ENCODE assay signal across 1 cellular context in genomic region chr12:95805864-95806669, GRCh38.
TF ChIP-seq lines count a peak whose summit lies in the region.

No MANE protein-coding gene starts in this region.

TF ChIP-seq in A549, 52 proteins besides CTCF, POLR2A, EP300 and RAD21 (continued from another document):
- TF ChIP-seq REST (IDR thresholded peaks at IDR 0.05) (no peak), HOXA7 (CRISPR knock-in tag; IDR thresholded peaks at IDR 0.05) (no peak; the same call in 1 of the 2 replicates), NR3C1 (IDR thresholded peaks at IDR 0.05) (no peak), HES2 (IDR thresholded peaks at IDR 0.05) (peak; percentile 98), CBX8 (IDR thresholded peaks at IDR 0.05) (no peak), FOSL2 (IDR thresholded peaks at IDR 0.05) (peak; percentile 98), FOSL2 (CRISPR knock-in tag; IDR thresholded peaks at IDR 0.05) (peak; percentile 99), POLR2AphosphoS2 (conservative IDR thresholded peaks at IDR 0.05; ENCODE audit: low read length) (no peak), RARB (CRISPR knock-in tag; IDR thresholded peaks at IDR 0.05) (peak; percentile 91; the same call in 1 of the 2 replicates), TP53 (CRISPR knock-in tag; IDR thresholded peaks at IDR 0.05) (peak; percentile 15; the same call in 1 of the 2 replicates), PHF8 (IDR thresholded peaks at IDR 0.05; ENCODE audit: borderline replicate concordance, low read depth) (no peak), MYC (IDR thresholded peaks at IDR 0.05; ENCODE audit: borderline replicate concordance, low read length) (no peak), JUNB (IDR thresholded peaks at IDR 0.05) (peak; percentile 100), SMC3 (IDR thresholded peaks at IDR 0.05) (peak; percentile 50), ATOH8 (CRISPR knock-in tag; IDR thresholded peaks at IDR 0.05; ENCODE audit: low read depth) (peak; percentile 57; the same call in 1 of the 2 replicates), CHD2 (IDR thresholded peaks at IDR 0.05; ENCODE audit: low read length, partially characterized antibody) (no peak), MAZ (IDR thresholded peaks at IDR 0.05; ENCODE audit: borderline replicate concordance, low read depth, low read length) (no peak), CBX2 (IDR thresholded peaks at IDR 0.05; ENCODE audit: borderline replicate concordance, low read depth) (no peak), HOXB13 (CRISPR knock-in tag; IDR thresholded peaks at IDR 0.05; ENCODE audit: low read depth) (peak; percentile 51), RNF2 (IDR thresholded peaks at IDR 0.05; ENCODE audit: borderline replicate concordance, low read depth) (no peak), KDM5A (IDR thresholded peaks at IDR 0.05) (no peak), USF2 (IDR thresholded peaks at IDR 0.05) (peak; percentile 30; the same call in 1 of the 2 replicates), E2F6 (IDR thresholded peaks at IDR 0.05; ENCODE audit: borderline replicate concordance, low read depth) (peak; percentile 64; the same call in 1 of the 2 replicates), HEYL (CRISPR knock-in tag; IDR thresholded peaks at IDR 0.05) (0 out of 2 replicates have a peak, but pooled peaks have one; percentile 27), ZFP36 (IDR thresholded peaks at IDR 0.05; ENCODE audit: borderline replicate concordance, partially characterized antibody) (no peak), HDAC2 (IDR thresholded peaks at IDR 0.05) (no peak), PBX3 (IDR thresholded peaks at IDR 0.05) (peak; percentile 87), MAFK (IDR thresholded peaks at IDR 0.05; ENCODE audit: partially characterized antibody) (peak; percentile 89), RFX5 (IDR thresholded peaks at IDR 0.05) (no peak), EHF (CRISPR knock-in tag; IDR thresholded peaks at IDR 0.05) (peak; percentile 77; the same call in 1 of the 2 replicates), BCL3 (IDR thresholded peaks at IDR 0.05) (peak; percentile 99), TFCP2L1 (CRISPR knock-in tag; IDR thresholded peaks at IDR 0.05) (peak; percentile 46; the same call in 1 of the 2 replicates), KDM1A (IDR thresholded peaks at IDR 0.05; ENCODE audit: low read depth) (no peak), JUN (IDR thresholded peaks at IDR 0.05) (peak; percentile 100), HMGXB4 (CRISPR knock-in tag; IDR thresholded peaks at IDR 0.05; ENCODE audit: borderline replicate concordance) (no peak), FOXS1 (CRISPR knock-in tag; IDR thresholded peaks at IDR 0.05) (peak; percentile 71), ELK1 (IDR thresholded peaks at IDR 0.05; ENCODE audit: low read depth, low read length) (no peak), ZNF302 (CRISPR knock-in tag; IDR thresholded peaks at IDR 0.05) (peak; percentile 85), BHLHE40 (IDR thresholded peaks at IDR 0.05; ENCODE audit: low read depth, low read length) (peak; percentile 45; the same call in 1 of the 2 replicates), CEBPB (IDR thresholded peaks at IDR 0.05) (peak; percentile 97 to 100), EHMT2 (IDR thresholded peaks at IDR 0.05; ENCODE audit: low read depth) (no peak), RCOR1 (IDR thresholded peaks at IDR 0.05; ENCODE audit: low read depth, low read length) (no peak), NPAS2 (CRISPR knock-in tag; IDR thresholded peaks at IDR 0.05; ENCODE audit: borderline replicate concordance) (no peak), ZSCAN20 (CRISPR knock-in tag; IDR thresholded peaks at IDR 0.05) (peak; percentile 30), GATA3 (IDR thresholded peaks at IDR 0.05; ENCODE audit: borderline replicate concordance) (peak; percentile 99), ZC3H11A (IDR thresholded peaks at IDR 0.05) (no peak), FOSB (CRISPR knock-in tag; IDR thresholded peaks at IDR 0.05) (peak; percentile 79; the same call in 1 of the 2 replicates), SREBF2 (IDR thresholded peaks at IDR 0.05) (no peak), MAX (IDR thresholded peaks at IDR 0.05) (peak; percentile 95), ESRRA (IDR thresholded peaks at IDR 0.05; ENCODE audit: borderline replicate concordance, low read length) (no peak), NFE2L2 (conservative IDR thresholded peaks at IDR 0.05; ENCODE audit: low read length) (peak; percentile 5), CHD4 (IDR thresholded peaks at IDR 0.05; ENCODE audit: borderline replicate concordance) (no peak)
TF ChIP-seq in A549: peak in this region for 27.
